ENCODE assay signal across 13 cellular contexts in the genomic region with DNA sequence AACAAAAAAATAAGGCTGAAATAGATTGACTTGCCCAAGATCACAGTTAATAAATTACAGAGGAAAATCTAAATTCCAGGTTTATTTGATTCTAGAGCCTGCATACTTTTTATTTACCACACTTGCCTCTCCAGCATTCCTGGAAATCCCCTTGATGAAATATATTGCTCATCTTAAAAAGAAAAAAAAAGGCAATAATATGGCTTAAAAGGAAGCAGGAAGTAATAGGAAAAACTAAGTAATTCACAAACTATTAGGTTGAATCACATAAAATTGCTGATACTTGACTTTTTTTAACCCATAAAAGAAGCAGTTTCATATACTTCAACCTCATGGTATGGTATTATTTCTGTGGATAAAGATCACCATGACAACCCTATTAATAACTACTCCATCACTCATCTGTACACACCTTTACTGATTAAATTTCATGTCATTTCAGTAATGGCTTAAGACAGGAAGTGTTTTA. TPM values are rescaled to one million over a fixed set of nuclear protein-coding genes. Genes with fewer than 3 reads are reported as not detected.
DNase-seq lines count a peak whose midpoint lies in the region; ATAC-seq, FAIRE-seq and TF ChIP-seq lines count a peak whose summit lies in the region.
"Had no signal": no experiment of that assay in that cellular context is flagged by ENCODE, and none has a peak within 500 bp of the region (broad histone marks: within the 10 kb centered on the region; RNA-seq: fewer than 3 reads in every experiment).

No MANE protein-coding gene starts in this region.

- ATAC-seq in A549, result peak; percentile 10 to 21; a peak in 2 of 6 replicates
- ATAC-seq in GM18907 (IDR thresholded peaks at IDR 0.05; ENCODE audit: unreplicated experiment), result peak; percentile 44
- no peak for ATAC-seq in HG02852 (IDR thresholded peaks at IDR 0.05; ENCODE audit: unreplicated experiment)
- ATAC-seq: lower lobe of right lung had no signal

- DNase-seq in A549 (ENCODE audit: low read depth in 1 of 2, low spot score in 1 of 2), result peak in 1 of 2 experiments; percentile 45
- DNase-seq in SJSA1 (ENCODE audit: low read depth in 1 of 2, low spot score in 2 of 2), result peak in 1 of 2 experiments; percentile 77
- peak; percentile 51 for DNase-seq in fibroblast of pulmonary artery (ENCODE audit: low read depth)
- DNase-seq in H54 (ENCODE audit: insufficient read length, low spot score), result no peak
- DNase-seq in NCI-H748 treated with DMSO at 0.1 percent for 48 hours (lab: John Stamatoyannopoulos, UW), result no peak
- DNase-seq in foreskin melanocyte, result no peak
- DNase-seq: lower lobe of right lung, NCI-H526 treated with DMSO at 0.1 percent for 48 hours, trophoblast cell had no signal

- H3K4me1 ChIP-seq in A549 (peaks cover 58% of the 10 kb centered on the region), SJSA1 (replicated peaks) (peaks cover 48% of the 10 kb centered on the region)

- peak overlapping the region; percentile 76 for H3K4me2 ChIP-seq in A549

- TF ChIP-seq EP300 in A549 (IDR thresholded peaks at IDR 0.05), result no peak

- FAIRE-seq in A549 (lab: Jason Lieb, UNC), result no peak
- FAIRE-seq in H54 (lab: Jason Lieb, UNC), result no peak

- H3K4me3 ChIP-seq in A549, result peak overlapping the region; percentile 19; the same call in 1 of the 3 replicates
- H3K4me3 ChIP-seq in SJSA1, result 0 out of 2 replicates have a peak overlapping the region, but pooled peaks have one; percentile 2
- H3K4me3 ChIP-seq in fibroblast of pulmonary artery (replicated peaks; ENCODE audit: low read depth, low read length), result no peak overlapping the region
- H3K4me3 ChIP-seq: BLaER1 treated with 17β-estradiol and CSF1 and Interleukin-3, amounts not matched to agents 10 nM and 100 nM; cardiac muscle cell; lower lobe of right lung had no signal

- H3K27ac ChIP-seq in A549, result peak overlapping the region; percentile 37 to 72; a peak in 5 of 6 replicates
- H3K27ac ChIP-seq in SJSA1, result peak overlapping the region; percentile 87
- H3K27ac ChIP-seq: BLaER1 treated with 17β-estradiol and CSF1 and Interleukin-3, amounts not matched to agents 10 nM and 100 nM; cardiac muscle cell; lower lobe of right lung had no signal

- peaks cover 1% of the 10 kb centered on the region; the same call in 1 of the 2 replicates for H3K36me3 ChIP-seq in SJSA1
- H3K36me3 ChIP-seq: cardiac muscle cell had no signal

- POLR2A ChIA-PET in A549 (lab: Yijun Ruan, JAX), result interaction anchor here (0.6 kb wide), 1 partner anchor 24 kb away, joined by 3 read pairs; no protein-coding TSS in a partner anchor

- TF ChIP-seq RAD21 in A549 (conservative IDR thresholded peaks at IDR 0.05 in 1 of 2, IDR thresholded peaks at IDR 0.05 in 1 of 2), result no peak

- no peaks in the 10 kb centered on the region for H3K27me3 ChIP-seq in SJSA1 (replicated peaks)
- H3K27me3 ChIP-seq: BLaER1 treated with 17β-estradiol and CSF1 and Interleukin-3, amounts not matched to agents 10 nM and 100 nM; cardiac muscle cell had no signal

- CTCF ChIA-PET in A549 (lab: Yijun Ruan, JAX), result interaction anchor here (0.8 to 1.2 kb wide), 3 partner anchors 23 to 28 kb away, joined by 3 to 4 read pairs (median 3); no protein-coding TSS in a partner anchor

- no peak for TF ChIP-seq POLR2A in A549 (IDR thresholded peaks at IDR 0.05; ENCODE audit: low read length)
- no peak for TF ChIP-seq POLR2A in H54 (IDR thresholded peaks at IDR 0.05; ENCODE audit: low read depth, low read length)

- no peak for TF ChIP-seq CTCF in A549 (IDR thresholded peaks at IDR 0.05)
- no peak for TF ChIP-seq CTCF in fibroblast of pulmonary artery (IDR thresholded peaks at IDR 0.05; ENCODE audit: low read length, missing control alignments)

- no peaks in the 10 kb centered on the region for H3K9me3 ChIP-seq in A549
- H3K9me3 ChIP-seq in SJSA1 (replicated peaks), result 0 out of 2 replicates have a peak, but pooled peaks cover 1% of the 10 kb centered on the region
- H3K9me3 ChIP-seq: BLaER1 treated with 17β-estradiol and CSF1 and Interleukin-3, amounts not matched to agents 10 nM and 100 nM; lower lobe of right lung had no signal

TF ChIP-seq in A549, 52 proteins besides CTCF, POLR2A, EP300 and RAD21:
- no peak for TF ChIP-seq SREBF2 (IDR thresholded peaks at IDR 0.05)
- TF ChIP-seq FOXS1 (CRISPR knock-in tag; IDR thresholded peaks at IDR 0.05), result no peak
- peak in 1 of 2 experiments; percentile 24; a peak in 1 of 4 replicates for TF ChIP-seq CEBPB (IDR thresholded peaks at IDR 0.05)
- peak; percentile 96 for TF ChIP-seq MAFK (IDR thresholded peaks at IDR 0.05; ENCODE audit: partially characterized antibody)

RNA-seq across cellular contexts. Expression of a gene that starts 52.9 kb away (rescaled TPM):
- polyA plus RNA-seq in A549 (2011; rRNA removed) (231 and 232 TPM in 2 replicates), A549 (2017; fragmentation: RNase III; extraction: RNeasy Plus Mini Kit Qiagen cat#74134 plus additional on column Dnase treatment) (120 to 134 TPM (median 128 TPM) in 3 replicates)
- 59.8 and 60.6 TPM in 2 replicates for polyA plus RNA-seq in A549 (2012; cell fraction: cytosol; rRNA removed)
- 46.0 and 54.2 TPM in 2 replicates for polyA plus RNA-seq in A549 (2012; cell fraction: nucleus; rRNA removed)
- 100 and 105 TPM in 2 replicates for polyA minus RNA-seq in A549 (2011; rRNA and poly(A)+ RNA removed)
- total RNA-seq in SJSA1 (2014; rRNA removed; shearing (Covaris generic)), result 324 and 423 TPM in 2 replicates
